In the genomic region with DNA sequence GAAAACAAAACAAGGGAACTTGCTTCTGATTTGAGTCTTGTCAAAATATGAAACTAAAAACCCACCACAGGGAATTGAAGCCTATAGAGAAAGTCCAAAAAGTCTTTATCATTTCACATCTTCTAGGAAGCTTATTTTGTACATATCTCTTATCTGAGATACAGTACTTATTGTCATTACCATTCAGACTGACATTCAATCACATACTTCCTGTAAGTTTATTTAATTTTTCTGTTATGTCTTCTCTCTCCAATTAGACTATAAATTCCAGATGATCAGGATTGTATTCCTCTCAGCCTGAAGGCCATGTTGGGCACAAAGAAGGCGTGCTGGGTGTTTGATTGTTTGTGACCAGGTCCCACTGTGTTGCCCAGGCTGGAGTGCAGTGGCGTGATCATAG, we compare ENCODE assay signal across 1 cellular context.
TF ChIP-seq lines count a peak whose summit lies in the region.

No MANE protein-coding gene starts in this region.

TF ChIP-seq in SK-N-SH treated with all-trans-retinoic acid at 6 μM for 48 hours, 23 proteins besides CTCF, POLR2A, EP300 and RAD21:
- TF ChIP-seq CREB5 (CRISPR knock-in tag; IDR thresholded peaks at IDR 0.05; ENCODE audit: low read depth) = no peak
